1 cellular context compared by ENCODE assay signal in genomic region chr2:71353247-71353646, GRCh38.
TF ChIP-seq lines count a peak whose summit lies in the region.

No MANE protein-coding gene starts in this region.

TF ChIP-seq in HepG2, 621 proteins besides CTCF, POLR2A, EP300 and RAD21 (continued from another document):
- TF ChIP-seq ZBED4 (CRISPR knock-in tag; IDR thresholded peaks at IDR 0.05; ENCODE audit: borderline replicate concordance) (no peak), ZNF879 (CRISPR knock-in tag; IDR thresholded peaks at IDR 0.05) (no peak), E2F5 (CRISPR knock-in tag; conservative IDR thresholded peaks at IDR 0.05) (no peak), SOX5 (CRISPR knock-in tag; IDR thresholded peaks at IDR 0.05; ENCODE audit: borderline replicate concordance) (no peak), ZNF777 (CRISPR knock-in tag; IDR thresholded peaks at IDR 0.05) (no peak), SP4 (CRISPR knock-in tag; IDR thresholded peaks at IDR 0.05) (no peak)
